10 cellular contexts compared by ENCODE assay signal in the genomic region with DNA sequence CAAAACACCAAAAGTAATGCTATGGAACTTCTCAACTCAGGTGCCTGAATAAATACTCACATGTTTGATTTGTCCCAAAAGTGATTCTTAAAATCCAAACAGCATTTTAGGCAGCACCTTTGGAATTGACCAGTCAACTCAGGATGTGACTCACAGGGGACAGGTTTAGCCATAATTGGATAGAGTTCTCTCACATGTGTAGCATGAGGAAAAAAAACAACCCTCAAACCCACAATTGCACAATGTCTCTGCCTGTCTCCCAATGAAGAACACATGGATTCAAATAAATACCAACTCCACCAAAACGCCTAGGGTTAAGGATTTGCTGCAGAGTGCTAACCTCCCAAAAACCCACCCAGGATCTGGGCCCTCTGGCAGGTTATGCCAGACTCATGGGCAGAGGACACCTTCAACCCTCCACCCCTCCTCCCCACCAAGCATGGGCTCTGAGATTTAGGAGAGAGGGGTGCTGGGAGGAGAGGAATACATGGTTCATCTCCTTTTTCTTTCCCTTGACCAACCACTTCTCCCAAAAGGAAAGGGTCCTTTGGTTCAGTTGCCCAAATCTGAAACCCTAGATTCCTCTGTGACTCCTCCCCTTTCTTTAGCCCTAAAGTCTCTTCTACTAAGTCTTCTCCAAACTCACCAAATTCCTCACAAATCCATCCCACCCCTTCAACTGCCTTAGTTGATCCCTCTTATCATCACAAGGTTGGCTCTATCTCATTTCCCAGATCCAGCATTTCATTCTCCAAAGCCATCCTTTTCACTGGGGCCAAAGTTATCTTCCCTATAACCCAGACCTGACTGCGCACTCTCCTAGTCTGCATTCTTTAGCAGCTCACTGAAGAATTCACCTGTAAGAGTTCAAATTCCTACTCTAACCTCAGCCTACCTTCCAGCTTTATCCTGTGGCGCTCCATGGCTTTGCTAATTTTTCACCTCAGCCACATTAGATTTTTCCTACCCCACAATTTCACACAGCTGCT. TPM values are rescaled to one million over a fixed set of nuclear protein-coding genes. Genes with fewer than 3 reads are reported as not detected.
A peak's percentile ranks its signal among the peaks of the same experiment; 100 is the strongest.
DNase-seq lines count a peak whose midpoint lies in the region; ATAC-seq and TF ChIP-seq lines count a peak whose summit lies in the region.
"Had no signal": no experiment of that assay in that cellular context is flagged by ENCODE, and none has a peak within 500 bp of the region (broad histone marks: within the 10 kb centered on the region; RNA-seq: fewer than 3 reads in every experiment).

No MANE protein-coding gene starts in this region.

- no peak overlapping the region for H3K27ac Mint-ChIP-seq in CD4-positive, alpha-beta T cell
- peak overlapping the region in 4 of 10 donors; percentile 8 to 30 (median 18) for H3K27ac Mint-ChIP-seq in naive thymus-derived CD8-positive, alpha-beta T cell

- H3K4me3 ChIP-seq in Peyer's patch, result no peak overlapping the region
- H3K4me3 ChIP-seq: heart right ventricle had no signal

- in situ Hi-C loops in KBM-7 (cut with MboI; ENCODE audit: low pct_unique_long_range_greater_than_20kb, low sequenced_read_pairs), result no loop called here

- H3K36me3 ChIP-seq in Peyer's patch, result no peaks in the 10 kb centered on the region
- H3K36me3 ChIP-seq: heart right ventricle had no signal

- H3K4me3 Mint-ChIP-seq in CD4-positive, alpha-beta T cell, result peak overlapping the region; percentile 12
- peak overlapping the region in 7 of 10 donors; percentile 11 to 25 (median 14) for H3K4me3 Mint-ChIP-seq in naive thymus-derived CD8-positive, alpha-beta T cell

- ATAC-seq in CD4-positive, alpha-beta T cell (ENCODE audit: poor library complexity), result no peak
- no peak for ATAC-seq in naive thymus-derived CD8-positive, alpha-beta T cell
- ATAC-seq in HG03439 (IDR thresholded peaks at IDR 0.05; ENCODE audit: unreplicated experiment), result no peak

- H3K4me1 Mint-ChIP-seq in CD4-positive, alpha-beta T cell (ENCODE audit: low read depth), result peaks cover 85% of the 10 kb centered on the region
- H3K4me1 Mint-ChIP-seq in naive thymus-derived CD8-positive, alpha-beta T cell, result peaks cover 41 to 89% (median 82%) of the 10 kb centered on the region in 4 donors

- peaks cover 15% of the 10 kb centered on the region for H3K36me3 Mint-ChIP-seq in CD4-positive, alpha-beta T cell (ENCODE audit: low read depth)
- H3K36me3 Mint-ChIP-seq in naive thymus-derived CD8-positive, alpha-beta T cell, result peaks cover 5 to 14% (median 7%) of the 10 kb centered on the region in 3 donors

- DNase-seq in CD4-positive, alpha-beta T cell, result no peak
- peak; percentile 60 for DNase-seq in KBM-7
- DNase-seq in brain pericyte (ENCODE audit: low read depth, low spot score), result peak; percentile 32
- no peak for DNase-seq in naive thymus-derived CD8-positive, alpha-beta T cell
- DNase-seq in activated gamma-delta T cell treated with Interleukin-2 at 50 U/mL for 16 hours, result no peak
- no peak for DNase-seq in Peyer's patch
- DNase-seq in NCI-H2171 (lab: John Stamatoyannopoulos, UW), result no peak
- DNase-seq: heart right ventricle; stimulated activated CD4-positive, alpha-beta T cell treated with anti-CD3 and anti-CD28 coated beads, Interleukin-1b, Interleukin-23, amount 100 ng/mL, for 48 hours had no signal

- no peak overlapping the region for H3K27ac ChIP-seq in CD4-positive, alpha-beta T cell (ENCODE audit: low read depth, low read length)
- no peak overlapping the region for H3K27ac ChIP-seq in Peyer's patch

- no peak for TF ChIP-seq POLR2A in Peyer's patch (IDR thresholded peaks at IDR 0.05)

- no peaks in the 10 kb centered on the region for H3K9me3 Mint-ChIP-seq in CD4-positive, alpha-beta T cell
- peaks cover 0 to 7% (median 0%) of the 10 kb centered on the region in 9 donors for H3K9me3 Mint-ChIP-seq in naive thymus-derived CD8-positive, alpha-beta T cell

- CTCF ChIA-PET in CD4-positive, alpha-beta T cell (lab: Charles Lee), result interaction anchor here (2.9 kb wide), 1 partner anchor 30 kb away, joined by 10 read pairs; no protein-coding TSS in a partner anchor

- no peaks in the 10 kb centered on the region for H3K27me3 ChIP-seq in CD4-positive, alpha-beta T cell (ENCODE audit: control insufficient read depth, insufficient read depth, low read length)
- no peaks in the 10 kb centered on the region for H3K27me3 ChIP-seq in Peyer's patch
- H3K27me3 ChIP-seq: heart right ventricle had no signal

- POLR2A ChIA-PET in CD4-positive, alpha-beta T cell (lab: Charles Lee), result no interaction called here
- POLR2A ChIA-PET in naive thymus-derived CD8-positive, alpha-beta T cell (lab: Charles Lee), result interaction anchor here (0.9 kb wide), 1 partner anchor 14 kb away, joined by 3 read pairs; no protein-coding TSS in a partner anchor

- H3K27me3 Mint-ChIP-seq in CD4-positive, alpha-beta T cell, result no peaks in the 10 kb centered on the region
- no peaks in the 10 kb centered on the region for H3K27me3 Mint-ChIP-seq in naive thymus-derived CD8-positive, alpha-beta T cell

- H3K4me1 ChIP-seq in Peyer's patch, result peaks cover 0 to 50% (median 4%) of the 10 kb centered on the region in 4 donors

- no peaks in the 10 kb centered on the region for H3K9me3 ChIP-seq in CD4-positive, alpha-beta T cell (ENCODE audit: control insufficient read depth, low read length)
- H3K9me3 ChIP-seq in Peyer's patch, result no peaks in the 10 kb centered on the region
- H3K9me3 ChIP-seq: heart right ventricle had no signal

- TF ChIP-seq CTCF in CD4-positive, alpha-beta T cell (IDR thresholded peaks at IDR 0.05), result no peak
- TF ChIP-seq CTCF in Peyer's patch (IDR thresholded peaks at IDR 0.05), result no peak

- intact Hi-C loops in CD4-positive, alpha-beta T cell (cut with DNase I, micrococcal nuclease), result loop anchor here in 1 of 2 experiments (10.0 kb wide), 1 partner anchor 438 kb away; the partner anchor contains the start of gene SRPRB

RNA-seq across cellular contexts. Expression of gene RYK, which starts 7.7 kb away (rescaled TPM):
- total RNA-seq in CD4-positive, alpha-beta T cell, result 10 to 100 TPM; 57.6 to 59.2 TPM
- 10 to 100 TPM; 57.2 to 59.2 TPM for total RNA-seq in naive thymus-derived CD8-positive, alpha-beta T cell
- 10 to 100 TPM in 1 of 3 donors, 1 to 10 TPM in 2; 6.3 to 15.6 (median 9.6) TPM for polyA plus RNA-seq in naive thymus-derived CD8-positive, alpha-beta T cell
- total RNA-seq in Peyer's patch, result 10 to 100 TPM; 24.3 to 71.4 (median 38.2) TPM

Comparison
In these comparisons a context has a peak if more than half of its experiments do, and no peak if none do; other contexts are left out.
1. DNase-seq: peak in KBM-7 (single experiment) and brain pericyte (single experiment); none in CD4-positive, alpha-beta T cell (0 of 10), naive thymus-derived CD8-positive, alpha-beta T cell (0 of 10), activated gamma-delta T cell treated with Interleukin-2 at 50 U/mL for 16 hours (single experiment), Peyer's patch (0 of 3) and NCI-H2171 (single experiment).